Comparison of ENCODE assay signal across 22 cellular contexts in genomic region chr2:1790996-1791395, GRCh38. TPM values are rescaled to one million over a fixed set of nuclear protein-coding genes. Genes with fewer than 3 reads are reported as not detected.
"Had no signal": no experiment of that assay in that cellular context is flagged by ENCODE, and none has a peak within 500 bp of the region (broad histone marks: within the 10 kb centered on the region; RNA-seq: fewer than 3 reads in every experiment).

No MANE protein-coding gene starts in this region.

- H3K4me1 ChIP-seq: heart left ventricle had no signal

- H3K36me3 ChIP-seq: esophagus squamous epithelium, heart left ventricle, lower lobe of right lung, ovary, thyroid gland, WERI-Rb-1 had no signal

- ATAC-seq: activated CD8-positive, alpha-beta memory T cell treated with anti-CD3 and anti-CD28 coated beads, Interleukin-2, amount 10 ng/mL, durations not matched to agents 7 days and 5 days; heart left ventricle; left colon; lower lobe of right lung; sciatic nerve; stimulated activated memory B cell treated with anti-CD40 and anti-IgM and Interleukin-4, amounts not matched to agents 10 μg/mL and 1 μg/mL and 100 μg/mL, for 72 hours had no signal

- H3K27me3 ChIP-seq: ovary, thyroid gland had no signal

- DNase-seq: activated CD4-positive, alpha-beta memory T cell treated with anti-CD3 and anti-CD28 coated beads for 36 hours; activated CD8-positive, alpha-beta memory T cell treated with anti-CD3 and anti-CD28 coated beads, Interleukin-2, amount 10 ng/mL, durations not matched to agents 7 days and 5 days; activated effector memory CD4-positive, alpha-beta T cell treated with Interleukin-2 at 50 U/mL for 16 hours; activated T-cell treated with anti-CD3 and anti-CD28 coated beads, Interleukin-2, amount 50 U/mL, for 24 hours; amniotic stem cell; caudate nucleus; effector CD4-positive, alpha-beta T cell; esophagus squamous epithelium; foreskin melanocyte; heart left ventricle; left colon; lower lobe of right lung; midbrain; naive B cell; ovary; stimulated activated CD4-positive, alpha-beta T cell treated with anti-CD3 and anti-CD28 coated beads, Interleukin-2, amount 100 ng/mL, for 24 hours; thyroid gland; WERI-Rb-1 had no signal

- H3K27ac ChIP-seq: coronary artery, esophagus squamous epithelium, lower lobe of right lung, ovary, thyroid gland, WERI-Rb-1 had no signal

- H3K9me3 ChIP-seq: esophagus squamous epithelium, heart left ventricle, lower lobe of right lung, ovary, thyroid gland had no signal

- H3K4me3 ChIP-seq: coronary artery, esophagus squamous epithelium, heart left ventricle, lower lobe of right lung, ovary, thyroid gland had no signal

- FAIRE-seq: urothelium cell line had no signal

RNA-seq across cellular contexts. Expression of gene PXDN, which starts 46.7 kb away (rescaled TPM):
- total RNA-seq: activated CD4-positive, alpha-beta memory T cell treated with anti-CD3 and anti-CD28 coated beads for 36 hours had no signal
